Comparison of ENCODE assay signal across 8 cellular contexts in the genomic region with DNA sequence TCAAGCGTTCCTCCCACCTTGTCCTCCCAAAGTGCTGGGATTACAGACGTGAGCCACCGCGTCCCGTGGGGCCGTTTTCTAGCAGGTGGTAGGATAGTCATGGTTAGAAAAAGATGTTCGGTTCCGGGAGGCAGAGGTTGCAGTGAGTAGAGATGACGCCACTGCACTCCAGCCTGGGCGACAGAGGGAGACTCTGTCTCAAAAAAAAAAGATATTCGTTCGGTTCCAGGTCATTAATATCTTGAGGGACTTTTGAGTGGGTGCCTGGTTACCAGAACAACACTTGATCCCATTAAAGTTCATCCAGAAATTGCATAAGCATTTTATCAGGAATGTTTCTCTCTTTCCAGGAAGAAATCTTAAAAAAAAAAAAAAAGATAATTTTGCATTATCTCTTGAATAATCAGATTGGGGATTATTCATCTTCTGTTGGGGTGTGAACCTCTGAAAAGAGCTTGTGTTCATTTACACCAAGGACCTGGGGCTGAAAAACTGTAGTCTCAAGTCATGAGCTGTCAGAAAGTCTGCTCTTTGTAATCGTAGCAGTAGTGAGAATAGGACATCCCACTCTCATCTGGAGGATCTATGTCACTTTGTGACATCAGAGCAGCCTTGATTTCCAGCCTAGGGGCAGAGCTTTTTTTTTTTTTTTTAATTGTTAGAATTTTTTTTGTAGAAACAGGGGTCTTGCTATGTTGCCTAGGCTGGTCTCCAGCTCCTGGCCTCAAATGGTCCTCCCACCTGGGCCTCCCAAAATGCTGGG. TPM values are rescaled to one million over a fixed set of nuclear protein-coding genes. Genes with fewer than 3 reads are reported as not detected.
DNase-seq lines count a peak whose midpoint lies in the region; ATAC-seq and TF ChIP-seq lines count a peak whose summit lies in the region.

No MANE protein-coding gene starts in this region.

- peaks cover 20% of the 10 kb centered on the region for H3K4me1 ChIP-seq in PC-3 (ENCODE audit: insufficient read depth, low read length)
- H3K4me1 ChIP-seq in foreskin keratinocyte, result peaks cover 20% of the 10 kb centered on the region
- H3K4me1 ChIP-seq in spleen, result peaks cover 28 to 82% (median 53%) of the 10 kb centered on the region in 6 donors

- H3K27me3 ChIP-seq in PC-3 (ENCODE audit: low read length) (no peaks in the 10 kb centered on the region), foreskin keratinocyte (no peaks in the 10 kb centered on the region), spleen (replicated peaks in 1 of 7) (no peaks in the 10 kb centered on the region)

- TF ChIP-seq CTCF in PC-3 (conservative IDR thresholded peaks at IDR 0.05; ENCODE audit: low read depth, low read length), result no peak
- TF ChIP-seq CTCF in foreskin keratinocyte (conservative IDR thresholded peaks at IDR 0.05), result peak; percentile 29
- no peak for TF ChIP-seq CTCF in spleen (IDR thresholded peaks at IDR 0.05 in 8 of 11, conservative IDR thresholded peaks at IDR 0.05 in 3 of 11)

- H3F3A ChIP-seq in PC-3 (ENCODE audit: low read length, unreplicated experiment), result no peaks in the 10 kb centered on the region

- 0 out of 2 replicates have a peak overlapping the region, but pooled peaks have one; percentile 24 for H3K4me3 ChIP-seq in PC-3 (ENCODE audit: low read length)
- peak overlapping the region in 3 of 8 donors; percentile 81 to 90 (median 90) for H3K4me3 ChIP-seq in spleen

- H3K4me2 ChIP-seq in PC-3 (ENCODE audit: low read length), result peak overlapping the region; percentile 48; the same call in 1 of the 2 replicates

- intact Hi-C loops in PC-3 (cut with micrococcal nuclease), result no loop called here
- intact Hi-C loops in spleen (cut with DNase I; ENCODE audit: low total_unique reads), result no loop called here

- H3K9me3 ChIP-seq in PC-3 (ENCODE audit: low read length) (no peaks in the 10 kb centered on the region), spleen (no peaks in the 10 kb centered on the region)

- no peak overlapping the region for H3K27ac ChIP-seq in PC-3 (ENCODE audit: low read length)
- peak overlapping the region; percentile 93 for H3K27ac ChIP-seq in foreskin keratinocyte
- H3K27ac ChIP-seq in spleen, result peak overlapping the region in 7 of 8 donors; percentile 81 to 90 (median 86)

- DNase-seq in NCI-H1092 treated with DMSO at 0.1 percent for 48 hours (lab: John Stamatoyannopoulos, UW) (peak; percentile 26), NCI-H1092 (lab: John Stamatoyannopoulos, UW) (no peak), PC-3 (peak; percentile 3), foreskin keratinocyte (peak in 1 of 2 donors; percentile 41), spleen (no peak), germinal center (ENCODE audit: low spot score) (no peak), SK-N-DZ (ENCODE audit: low spot score) (no peak)

- WGBS in spleen, 5 donors, result 60 to 72% (median 67%) methylated on average over 13 of the region's 13 CpGs

- no peak overlapping the region for H3K9ac ChIP-seq in PC-3 (ENCODE audit: low read length)

- no peaks in the 10 kb centered on the region for H4K20me1 ChIP-seq in PC-3 (ENCODE audit: low read length)

- no peak overlapping the region for H2AFZ ChIP-seq in PC-3 (ENCODE audit: low read length)

- CTCF ChIA-PET in PC-3 (lab: Charles Lee), result interaction anchor here (0.7 kb wide), 1 partner anchor 107 kb away, joined by 5 read pairs; no protein-coding TSS in a partner anchor

- BruUV-seq in PC-3 (replicated peaks; lab: Mats Ljungman, UMichigan), result no TSS peak

- TF ChIP-seq POLR2A in spleen (IDR thresholded peaks at IDR 0.05), result no peak

- no peaks in the 10 kb centered on the region for H3K9me2 ChIP-seq in PC-3 (replicated peaks; ENCODE audit: low read length)

- POLR2A ChIA-PET in PC-3 (lab: Charles Lee; ENCODE audit: unreplicated experiment), result no interaction called here

- ATAC-seq in PC-3 (no peak), foreskin keratinocyte (no peak), HG02623 (IDR thresholded peaks at IDR 0.05; ENCODE audit: unreplicated experiment) (no peak)

- H3K79me2 ChIP-seq in PC-3 (ENCODE audit: low read length), result peaks cover 29% of the 10 kb centered on the region

- no peaks in the 10 kb centered on the region for H3K36me3 ChIP-seq in PC-3 (ENCODE audit: low read depth, low read length)
- peaks cover 0 to 6% (median 0%) of the 10 kb centered on the region in 6 donors for H3K36me3 ChIP-seq in spleen

RNA-seq across cellular contexts. Expression of gene ETHE1, which starts 1.0 kb away (rescaled TPM):
- 34.2 and 44.9 TPM in 2 replicates for total RNA-seq in PC-3 (2014; rRNA removed)
- 151 and 168 TPM in 2 replicates for total RNA-seq in foreskin keratinocyte
- 239 and 287 TPM in 2 replicates for polyA plus RNA-seq in foreskin keratinocyte
- 10 to 100 TPM; 25.3 to 53.4 (median 34.6) TPM for total RNA-seq in spleen
- 10 to 100 TPM; 20.2 to 42.8 (median 35.3) TPM for polyA plus RNA-seq in spleen
- 26.2 and 31.3 TPM in 2 replicates for polyA plus RNA-seq in SK-N-DZ (2014; cell fraction: cytosol; rRNA removed)
- polyA plus RNA-seq in SK-N-DZ (2014; cell fraction: nucleus; rRNA removed), result 28.0 and 28.4 TPM in 2 replicates

RNA-seq across cellular contexts. Expression of gene ZNF575, which starts 4.9 kb away (rescaled TPM):
- total RNA-seq in PC-3 (2014; rRNA removed) (0.98 TPM in 1 of 2 replicates, not detected in the other), foreskin keratinocyte (0.37 and 0.42 TPM in 2 replicates), spleen (1 to 10 TPM in 5 of 7 donors, not detected in 2; 1.0 to 4.3 (median 2.4) TPM)
- polyA plus RNA-seq in foreskin keratinocyte (0.67 and 0.91 TPM in 2 replicates), spleen (1 to 10 TPM in 1 of 3 donors, under 1 TPM in 2; 0.82 to 1.9 (median 0.87) TPM)
- polyA plus RNA-seq in SK-N-DZ (2014; cell fraction: cytosol; rRNA removed), result not detected in 2 replicates
- 0.83 TPM in 1 of 2 replicates, not detected in the other for polyA plus RNA-seq in SK-N-DZ (2014; cell fraction: nucleus; rRNA removed)

RNA-seq across cellular contexts. Expression of gene PHLDB3, which starts 23.5 kb away (rescaled TPM):
- 29.0 and 36.0 TPM in 2 replicates for total RNA-seq in PC-3 (2014; rRNA removed)
- total RNA-seq in foreskin keratinocyte, result 14.8 and 15.4 TPM in 2 replicates
- 9.8 and 11.2 TPM in 2 replicates for polyA plus RNA-seq in foreskin keratinocyte
- 10 to 100 TPM in 5 of 7 donors, 1 to 10 TPM in 2; 8.0 to 23.0 (median 14.8) TPM for total RNA-seq in spleen
- polyA plus RNA-seq in spleen, result 10 to 100 TPM; 10.4 to 22.8 (median 17.4) TPM
- 4.5 and 6.5 TPM in 2 replicates for polyA plus RNA-seq in SK-N-DZ (2014; cell fraction: cytosol; rRNA removed)
- 12.4 and 12.6 TPM in 2 replicates for polyA plus RNA-seq in SK-N-DZ (2014; cell fraction: nucleus; rRNA removed)

RNA-seq across cellular contexts. Expression of gene XRCC1, which starts 47.3 kb away (rescaled TPM):
- total RNA-seq in PC-3 (2014; rRNA removed), result 23.4 and 43.1 TPM in 2 replicates
- total RNA-seq in foreskin keratinocyte, result 28.8 and 31.1 TPM in 2 replicates
- 34.4 and 35.8 TPM in 2 replicates for polyA plus RNA-seq in foreskin keratinocyte
- 10 to 100 TPM; 23.6 to 32.0 (median 26.0) TPM for total RNA-seq in spleen
- 10 to 100 TPM; 16.0 to 19.0 (median 16.4) TPM for polyA plus RNA-seq in spleen
- 80.9 and 94.0 TPM in 2 replicates for polyA plus RNA-seq in SK-N-DZ (2014; cell fraction: cytosol; rRNA removed)
- 33.0 and 42.7 TPM in 2 replicates for polyA plus RNA-seq in SK-N-DZ (2014; cell fraction: nucleus; rRNA removed)

RNA-seq across cellular contexts. Expression of gene PINLYP, which starts 47.6 kb away (rescaled TPM):
- 0.18 TPM in 1 of 2 replicates, not detected in the other for total RNA-seq in PC-3 (2014; rRNA removed)
- total RNA-seq in foreskin keratinocyte, result 16.6 and 19.5 TPM in 2 replicates
- polyA plus RNA-seq in foreskin keratinocyte, result 20.2 and 22.6 TPM in 2 replicates
- 1 to 10 TPM; 2.0 to 8.7 (median 4.3) TPM for total RNA-seq in spleen
- polyA plus RNA-seq in spleen, result 10 to 100 TPM in 1 of 3 donors, 1 to 10 TPM in 2; 6.9 to 10.5 (median 9.6) TPM
- polyA plus RNA-seq in SK-N-DZ (2014; cell fraction: cytosol; rRNA removed), result 1.5 and 6.9 TPM in 2 replicates
- 3.0 and 4.9 TPM in 2 replicates for polyA plus RNA-seq in SK-N-DZ (2014; cell fraction: nucleus; rRNA removed)

Comparison
In these comparisons a context has a peak if more than half of its experiments do, and no peak if none do; other contexts are left out.
1. DNase-seq: peak in NCI-H1092 treated with DMSO at 0.1 percent for 48 hours (single experiment) and PC-3 (single experiment); none in NCI-H1092 (single experiment), spleen (single experiment), germinal center (single experiment) and SK-N-DZ (single experiment).